ENCODE assay signal across 1 cellular context in genomic region chr10:96287392-96288105, GRCh38.
TF ChIP-seq lines count a peak whose summit lies in the region.

No MANE protein-coding gene starts in this region.

TF ChIP-seq in SK-N-SH, 30 proteins besides CTCF, POLR2A, EP300 and RAD21 (continued from another document):
- no peak for TF ChIP-seq REST (IDR thresholded peaks at IDR 0.05; ENCODE audit: low read depth, low read length)
